ENCODE assay signal across 1 cellular context in genomic region chr3:133437391-133438093, GRCh38.
TF ChIP-seq lines count a peak whose summit lies in the region.

No MANE protein-coding gene starts in this region.

TF ChIP-seq in HEK293, 187 proteins besides CTCF, POLR2A, EP300 and RAD21 (continued from another document):
- TF ChIP-seq PRDM2 (tag by site-specific recombination; IDR thresholded peaks at IDR 0.05; ENCODE audit: borderline replicate concordance) (no peak), ZNF830 (tag by site-specific recombination; IDR thresholded peaks at IDR 0.05; ENCODE audit: low read depth) (no peak), ZNF274 (IDR thresholded peaks at IDR 0.05; ENCODE audit: low read length) (no peak), ZNF274 (tag by site-specific recombination; IDR thresholded peaks at IDR 0.05; ENCODE audit: borderline replicate concordance) (no peak), ZNF660 (tag by site-specific recombination; IDR thresholded peaks at IDR 0.05) (peak; percentile 81), ZSCAN30 (tag by site-specific recombination; IDR thresholded peaks at IDR 0.05) (peak; percentile 67), FEZF1 (tag by site-specific recombination; IDR thresholded peaks at IDR 0.05) (peak; percentile 29), ZXDB (tag by site-specific recombination; IDR thresholded peaks at IDR 0.05) (0 out of 2 replicates have a peak, but pooled peaks have one; percentile 15)
TF ChIP-seq in HEK293: peak in this region for 17.
